In the genomic region with DNA sequence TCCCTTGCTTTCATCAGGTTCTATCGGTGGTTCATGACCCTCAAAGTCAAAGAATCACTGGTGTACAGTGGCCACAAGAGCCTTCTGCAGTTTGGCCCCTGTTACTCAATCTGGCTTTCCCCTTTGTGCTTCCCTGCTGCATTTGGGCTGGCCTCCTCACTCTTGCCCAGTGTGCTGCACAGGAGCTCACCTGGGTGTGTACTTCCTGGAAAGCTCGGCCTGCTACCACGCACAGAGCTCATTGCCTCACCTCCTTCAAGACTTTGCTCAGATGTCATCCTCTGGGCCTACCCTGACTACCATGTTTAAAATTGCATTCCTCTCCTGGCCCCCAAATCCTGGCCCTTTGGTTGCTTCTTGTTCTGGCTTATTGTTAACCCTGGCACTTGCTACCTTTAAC, we compare ENCODE assay signal across 24 cellular contexts.
"Had no signal": no experiment of that assay in that cellular context is flagged by ENCODE, and none has a peak within 500 bp of the region (broad histone marks: within the 10 kb centered on the region; RNA-seq: fewer than 3 reads in every experiment).

No MANE protein-coding gene starts in this region.

- H3K4me1 ChIP-seq: SJSA1 had no signal

- H3K27ac ChIP-seq: RWPE1, SJSA1, SK-N-MC had no signal

- DNase-seq: IMR-90; Karpas-422; KG1; MM.1S; NCI-H1092 treated with DMSO at 0.1 percent for 48 hours; NCI-H1436; NCI-H187; NCI-H2029; NCI-H2081 treated with DMSO at 0.1 percent for 48 hours; NCI-H2171; NCI-H226; NCI-H446; NCI-H510A; NCI-H524 treated with DMSO at 0.1 percent for 48 hours; NCI-H69; NCI-H774; NK-92 treated with Interleukin-12 subunit alpha and Interleukin-12 subunit beta, amount 100 ng/mL, for 24 hours; PC-3; SHP77 treated with DMSO at 0.1 percent for 48 hours had no signal

- H3K4me3 ChIP-seq: SJSA1, SK-N-MC had no signal

- ATAC-seq: HepG2, Panc1, PC-3 had no signal

- H3K9me3 ChIP-seq: SJSA1 had no signal

- H3K36me3 ChIP-seq: SJSA1 had no signal

- H3K27me3 ChIP-seq: SJSA1 had no signal
